ENCODE assay signal across 2 cellular contexts in the genomic region with DNA sequence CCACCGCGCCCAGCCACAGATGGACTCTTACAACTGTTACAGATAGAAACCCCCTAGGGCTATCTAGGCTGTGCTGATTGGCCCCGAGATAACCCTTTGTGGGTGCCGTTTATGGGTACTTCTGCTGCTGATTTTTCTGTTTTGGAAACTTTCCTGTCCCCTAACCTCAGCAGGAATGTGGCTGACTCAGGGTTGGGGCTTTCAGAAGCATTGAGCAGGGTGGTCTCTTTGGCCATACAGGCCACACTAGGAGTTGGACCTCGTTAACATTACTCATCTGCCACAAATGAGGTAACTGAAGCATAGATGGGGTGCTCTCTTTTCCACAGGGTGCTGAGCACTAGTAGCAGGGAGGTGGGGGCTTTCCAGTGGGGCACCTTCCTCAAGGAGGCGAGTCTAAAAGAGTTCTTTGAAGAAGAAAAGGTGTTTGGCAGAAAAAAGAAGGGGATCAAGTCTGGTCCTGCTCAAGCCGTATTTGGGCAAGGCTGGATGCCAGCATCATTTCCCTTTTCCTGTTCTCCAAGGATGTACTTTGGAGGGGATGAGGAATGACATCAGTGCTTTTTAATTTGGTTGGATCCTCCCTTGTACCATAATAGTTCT.
TF ChIP-seq lines count a peak whose summit lies in the region.

No MANE protein-coding gene starts in this region.

TF ChIP-seq in K562, 482 proteins besides CTCF, POLR2A, EP300 and RAD21 (continues in another document):
- TF ChIP-seq KAT8 (IDR thresholded peaks at IDR 0.05; ENCODE audit: low read depth) (no peak), MXI1 (IDR thresholded peaks at IDR 0.05; ENCODE audit: low read depth, low read length) (no peak), TCF3 (CRISPR knock-in tag; IDR thresholded peaks at IDR 0.05) (no peak), ETS2 (tag; IDR thresholded peaks at IDR 0.05; ENCODE audit: borderline replicate concordance, poor library complexity, severe bottlenecking) (no peak), HDAC3 (IDR thresholded peaks at IDR 0.05; ENCODE audit: borderline replicate concordance, partially characterized antibody) (no peak), ZKSCAN8 (CRISPR knock-in tag; IDR thresholded peaks at IDR 0.05) (no peak), CHD1 (IDR thresholded peaks at IDR 0.05; ENCODE audit: low read length) (no peak), HDAC2 (IDR thresholded peaks at IDR 0.05) (no peak), ZC3H11A (IDR thresholded peaks at IDR 0.05; ENCODE audit: low read depth, low read length) (no peak), NR2C2 (CRISPR knock-in tag; IDR thresholded peaks at IDR 0.05) (no peak), NR2C2 (tag; IDR thresholded peaks at IDR 0.05) (no peak)
- TF ChIP-seq, protein P1, sequence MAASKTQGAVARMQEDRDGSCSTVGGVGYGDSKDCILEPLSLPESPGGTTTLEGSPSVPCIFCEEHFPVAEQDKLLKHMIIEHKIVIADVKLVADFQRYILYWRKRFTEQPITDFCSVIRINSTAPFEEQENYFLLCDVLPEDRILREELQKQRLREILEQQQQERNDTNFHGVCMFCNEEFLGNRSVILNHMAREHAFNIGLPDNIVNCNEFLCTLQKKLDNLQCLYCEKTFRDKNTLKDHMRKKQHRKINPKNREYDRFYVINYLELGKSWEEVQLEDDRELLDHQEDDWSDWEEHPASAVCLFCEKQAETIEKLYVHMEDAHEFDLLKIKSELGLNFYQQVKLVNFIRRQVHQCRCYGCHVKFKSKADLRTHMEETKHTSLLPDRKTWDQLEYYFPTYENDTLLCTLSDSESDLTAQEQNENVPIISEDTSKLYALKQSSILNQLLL (CRISPR knock-in tag; IDR thresholded peaks at IDR 0.05; ENCODE audit: borderline replicate concordance): no peak
- TF ChIP-seq, protein P2, sequence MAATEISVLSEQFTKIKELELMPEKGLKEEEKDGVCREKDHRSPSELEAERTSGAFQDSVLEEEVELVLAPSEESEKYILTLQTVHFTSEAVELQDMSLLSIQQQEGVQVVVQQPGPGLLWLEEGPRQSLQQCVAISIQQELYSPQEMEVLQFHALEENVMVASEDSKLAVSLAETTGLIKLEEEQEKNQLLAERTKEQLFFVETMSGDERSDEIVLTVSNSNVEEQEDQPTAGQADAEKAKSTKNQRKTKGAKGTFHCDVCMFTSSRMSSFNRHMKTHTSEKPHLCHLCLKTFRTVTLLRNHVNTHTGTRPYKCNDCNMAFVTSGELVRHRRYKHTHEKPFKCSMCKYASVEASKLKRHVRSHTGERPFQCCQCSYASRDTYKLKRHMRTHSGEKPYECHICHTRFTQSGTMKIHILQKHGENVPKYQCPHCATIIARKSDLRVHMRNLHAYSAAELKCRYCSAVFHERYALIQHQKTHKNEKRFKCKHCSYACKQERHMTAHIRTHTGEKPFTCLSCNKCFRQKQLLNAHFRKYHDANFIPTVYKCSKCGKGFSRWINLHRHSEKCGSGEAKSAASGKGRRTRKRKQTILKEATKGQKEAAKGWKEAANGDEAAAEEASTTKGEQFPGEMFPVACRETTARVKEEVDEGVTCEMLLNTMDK (IDR thresholded peaks at IDR 0.05; ENCODE audit: borderline replicate concordance, insufficient read depth, low read depth, low read length, poor library complexity, severe bottlenecking): no peak
- TF ChIP-seq, protein P3, sequence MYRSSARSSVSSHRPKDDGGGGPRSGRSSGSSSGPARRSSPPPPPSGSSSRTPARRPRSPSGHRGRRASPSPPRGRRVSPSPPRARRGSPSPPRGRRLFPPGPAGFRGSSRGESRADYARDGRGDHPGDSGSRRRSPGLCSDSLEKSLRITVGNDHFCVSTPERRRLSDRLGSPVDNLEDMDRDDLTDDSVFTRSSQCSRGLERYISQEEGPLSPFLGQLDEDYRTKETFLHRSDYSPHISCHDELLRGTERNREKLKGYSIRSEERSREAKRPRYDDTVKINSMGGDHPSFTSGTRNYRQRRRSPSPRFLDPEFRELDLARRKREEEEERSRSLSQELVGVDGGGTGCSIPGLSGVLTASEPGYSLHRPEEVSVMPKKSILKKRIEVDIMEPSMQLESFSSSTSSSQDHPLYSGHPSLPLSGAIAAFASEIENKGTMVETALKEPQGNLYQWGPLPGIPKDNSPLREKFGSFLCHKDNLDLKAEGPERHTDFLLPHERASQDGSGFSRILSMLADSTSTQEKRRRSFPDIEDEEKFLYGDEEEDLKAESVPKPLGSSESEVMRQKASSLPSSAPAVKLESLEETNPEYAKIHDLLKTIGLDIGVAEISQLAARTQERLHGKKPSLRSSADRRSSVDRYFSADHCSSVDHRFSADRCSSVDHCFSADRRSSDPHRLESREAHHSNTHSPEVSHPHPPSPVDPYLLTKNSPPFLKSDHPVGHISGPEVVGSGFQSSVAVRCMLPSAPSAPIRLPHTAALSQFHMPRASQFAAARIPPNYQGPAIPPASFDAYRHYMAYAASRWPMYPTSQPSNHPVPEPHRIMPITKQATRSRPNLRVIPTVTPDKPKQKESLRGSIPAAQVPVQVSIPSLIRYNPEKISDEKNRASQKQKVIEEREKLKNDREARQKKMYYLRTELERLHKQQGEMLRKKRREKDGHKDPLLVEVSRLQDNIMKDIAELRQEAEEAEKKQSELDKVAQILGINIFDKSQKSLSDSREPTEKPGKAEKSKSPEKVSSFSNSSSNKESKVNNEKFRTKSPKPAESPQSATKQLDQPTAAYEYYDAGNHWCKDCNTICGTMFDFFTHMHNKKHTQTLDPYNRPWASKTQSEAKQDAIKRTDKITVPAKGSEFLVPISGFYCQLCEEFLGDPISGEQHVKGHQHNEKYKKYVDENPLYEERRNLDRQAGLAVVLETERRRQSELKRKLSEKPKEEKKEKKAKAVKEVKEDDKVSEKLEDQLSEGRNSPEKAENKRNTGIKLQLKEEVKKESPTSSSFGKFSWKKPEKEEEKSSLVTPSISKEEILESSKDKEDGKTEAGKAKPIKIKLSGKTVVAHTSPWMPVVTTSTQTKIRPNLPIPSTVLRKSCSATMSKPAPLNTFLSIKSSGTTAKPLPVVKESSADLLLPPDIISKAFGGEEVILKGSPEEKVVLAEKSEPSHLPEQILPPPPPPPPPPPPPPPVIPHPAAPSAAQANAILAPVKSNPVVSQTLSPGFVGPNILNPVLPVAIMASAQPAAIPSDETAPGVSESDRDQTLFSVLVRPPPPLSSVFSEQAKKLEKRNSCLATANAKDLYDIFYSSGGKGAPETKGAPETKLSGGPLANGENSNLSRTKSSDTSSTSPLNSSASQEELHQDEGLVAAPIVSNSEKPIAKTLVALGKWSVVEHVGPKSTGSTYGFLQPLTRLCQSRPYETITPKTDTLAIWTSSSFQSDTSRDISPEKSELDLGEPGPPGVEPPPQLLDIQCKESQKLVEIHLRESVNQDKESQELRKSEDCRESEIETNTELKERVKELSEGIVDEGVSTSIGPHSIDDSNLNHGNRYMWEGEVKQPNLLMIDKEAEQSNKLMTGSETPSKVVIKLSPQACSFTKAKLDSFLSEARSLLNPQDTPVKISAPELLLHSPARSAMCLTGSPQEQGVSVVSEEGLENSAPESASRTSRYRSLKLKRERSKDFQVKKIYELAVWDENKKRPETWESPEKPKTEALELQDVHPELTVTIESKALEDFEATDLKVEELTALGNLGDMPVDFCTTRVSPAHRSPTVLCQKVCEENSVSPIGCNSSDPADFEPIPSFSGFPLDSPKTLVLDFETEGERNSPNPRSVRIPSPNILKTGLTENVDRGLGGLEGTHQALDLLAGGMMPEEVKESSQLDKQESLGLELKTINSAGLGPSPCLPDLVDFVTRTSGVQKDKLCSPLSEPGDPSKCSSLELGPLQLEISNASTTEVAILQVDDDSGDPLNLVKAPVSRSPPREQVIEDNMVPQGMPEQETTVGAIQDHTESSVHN (IDR thresholded peaks at IDR 0.05; ENCODE audit: borderline replicate concordance in 1 of 2, low read depth in 1 of 2): no peak

TF ChIP-seq in HepG2, 621 proteins besides CTCF, POLR2A, EP300 and RAD21:
- no peak for TF ChIP-seq ZBTB38 (CRISPR knock-in tag; IDR thresholded peaks at IDR 0.05)
- no peak for TF ChIP-seq EED (CRISPR knock-in tag; IDR thresholded peaks at IDR 0.05)
- TF ChIP-seq, protein P4, sequence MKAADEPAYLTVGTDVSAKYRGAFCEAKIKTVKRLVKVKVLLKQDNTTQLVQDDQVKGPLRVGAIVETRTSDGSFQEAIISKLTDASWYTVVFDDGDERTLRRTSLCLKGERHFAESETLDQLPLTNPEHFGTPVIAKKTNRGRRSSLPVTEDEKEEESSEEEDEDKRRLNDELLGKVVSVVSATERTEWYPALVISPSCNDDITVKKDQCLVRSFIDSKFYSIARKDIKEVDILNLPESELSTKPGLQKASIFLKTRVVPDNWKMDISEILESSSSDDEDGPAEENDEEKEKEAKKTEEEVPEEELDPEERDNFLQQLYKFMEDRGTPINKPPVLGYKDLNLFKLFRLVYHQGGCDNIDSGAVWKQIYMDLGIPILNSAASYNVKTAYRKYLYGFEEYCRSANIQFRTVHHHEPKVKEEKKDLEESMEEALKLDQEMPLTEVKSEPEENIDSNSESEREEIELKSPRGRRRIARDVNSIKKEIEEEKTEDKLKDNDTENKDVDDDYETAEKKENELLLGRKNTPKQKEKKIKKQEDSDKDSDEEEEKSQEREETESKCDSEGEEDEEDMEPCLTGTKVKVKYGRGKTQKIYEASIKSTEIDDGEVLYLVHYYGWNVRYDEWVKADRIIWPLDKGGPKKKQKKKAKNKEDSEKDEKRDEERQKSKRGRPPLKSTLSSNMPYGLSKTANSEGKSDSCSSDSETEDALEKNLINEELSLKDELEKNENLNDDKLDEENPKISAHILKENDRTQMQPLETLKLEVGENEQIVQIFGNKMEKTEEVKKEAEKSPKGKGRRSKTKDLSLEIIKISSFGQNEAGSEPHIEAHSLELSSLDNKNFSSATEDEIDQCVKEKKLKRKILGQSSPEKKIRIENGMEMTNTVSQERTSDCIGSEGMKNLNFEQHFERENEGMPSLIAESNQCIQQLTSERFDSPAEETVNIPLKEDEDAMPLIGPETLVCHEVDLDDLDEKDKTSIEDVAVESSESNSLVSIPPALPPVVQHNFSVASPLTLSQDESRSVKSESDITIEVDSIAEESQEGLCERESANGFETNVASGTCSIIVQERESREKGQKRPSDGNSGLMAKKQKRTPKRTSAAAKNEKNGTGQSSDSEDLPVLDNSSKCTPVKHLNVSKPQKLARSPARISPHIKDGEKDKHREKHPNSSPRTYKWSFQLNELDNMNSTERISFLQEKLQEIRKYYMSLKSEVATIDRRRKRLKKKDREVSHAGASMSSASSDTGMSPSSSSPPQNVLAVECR (CRISPR knock-in tag; IDR thresholded peaks at IDR 0.05; ENCODE audit: borderline replicate concordance): no peak
